ENCODE assay signal across 1 cellular context in the genomic region with DNA sequence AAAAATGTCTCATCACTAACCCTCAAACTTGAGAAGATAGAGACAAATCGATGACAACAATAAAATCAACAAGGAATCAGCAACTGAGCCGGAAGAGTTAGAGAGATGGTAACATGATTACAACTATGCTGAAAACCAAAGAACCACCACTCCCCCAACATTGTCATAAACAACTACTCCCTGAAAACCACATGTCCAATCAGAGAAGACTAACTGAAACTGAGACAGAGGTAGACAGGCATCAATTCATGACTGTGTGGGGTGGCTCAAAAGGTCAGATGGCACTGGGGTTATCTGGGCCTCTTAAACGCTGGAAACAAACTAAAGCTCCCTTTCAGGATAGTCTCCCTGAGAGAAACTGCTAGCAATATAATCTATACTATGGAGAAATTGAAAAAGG.
TF ChIP-seq lines count a peak whose summit lies in the region.

No MANE protein-coding gene starts in this region.

TF ChIP-seq in GM23338, 12 proteins besides CTCF, POLR2A, EP300 and RAD21:
- no peak for TF ChIP-seq ZNF462 (CRISPR knock-in tag; IDR thresholded peaks at IDR 0.05)
